9 cellular contexts compared by ENCODE assay signal in genomic region chr4:109801895-109802319, GRCh38. TPM values are rescaled to one million over a fixed set of nuclear protein-coding genes. Genes with fewer than 3 reads are reported as not detected.
DNase-seq lines count a peak whose midpoint lies in the region; ATAC-seq, FAIRE-seq and TF ChIP-seq lines count a peak whose summit lies in the region.
"Had no signal": no experiment of that assay in that cellular context is flagged by ENCODE, and none has a peak within 500 bp of the region (broad histone marks: within the 10 kb centered on the region; RNA-seq: fewer than 3 reads in every experiment).

TSS of gene CFI (minus strand) at chr4:109801999. CDS start at chr4:109801971, 28 bp downstream.

- POLR2A ChIA-PET in endothelial cell of umbilical vein (lab: Charles Lee), result no interaction called here

- H3K27ac ChIP-seq in endothelial cell of umbilical vein (ENCODE audit: insufficient read depth, low read depth, low read length) (peak within 1 kb of the TSS; percentile 60), mesenchymal stem cell (ENCODE audit: low read length, poor library complexity, severe bottlenecking) (no peak within 1 kb of the TSS)
- H3K27ac ChIP-seq: PC-9 had no signal

- no peak within 1 kb of the TSS for H2BK15ac ChIP-seq in mesenchymal stem cell (ENCODE audit: low read depth, poor library complexity, severe bottlenecking)

- no peak within 1 kb of the TSS for H3K4ac ChIP-seq in mesenchymal stem cell (ENCODE audit: low read depth in 1 of 2, low read length in 2 of 2)

- FAIRE-seq in endothelial cell of umbilical vein (lab: Jason Lieb, UNC), result peak; percentile 68

- H2AFZ ChIP-seq in endothelial cell of umbilical vein (ENCODE audit: low read depth, low read length) (peak within 1 kb of the TSS; percentile 48), mesenchymal stem cell (ENCODE audit: low read depth, low read length) (no peak within 1 kb of the TSS)
- H2AFZ ChIP-seq: PC-9 had no signal

- no peaks in the 10 kb centered on the region for H3K36me3 ChIP-seq in endothelial cell of umbilical vein (ENCODE audit: control insufficient read depth in 2 of 2, extremely low read depth in 1 of 2, insufficient read depth in 2 of 2, low read length in 2 of 2)
- no peaks in the 10 kb centered on the region for H3K36me3 ChIP-seq in mesenchymal stem cell (ENCODE audit: control insufficient read depth in 1 of 2, insufficient read depth in 2 of 2, low read depth in 1 of 2, low read length in 2 of 2)

- no peaks in the 10 kb centered on the region for H3K79me2 ChIP-seq in endothelial cell of umbilical vein (ENCODE audit: control insufficient read depth, insufficient read depth, low read length)

- no TSS peak for BruUV-seq in endothelial cell of umbilical vein (replicated peaks; lab: Mats Ljungman, UMichigan)

- no peak within 1 kb of the TSS for H3K23ac ChIP-seq in mesenchymal stem cell (ENCODE audit: low read length in 2 of 2)

- no peak within 1 kb of the TSS for H4K8ac ChIP-seq in mesenchymal stem cell (ENCODE audit: low read length)

- H3K4me3 ChIP-seq in endothelial cell of umbilical vein (replicated peaks in 1 of 3; ENCODE audit: insufficient read depth in 1 of 3, low read depth in 1 of 3, low read length in 3 of 3) (peak within 1 kb of the TSS; percentile 28 to 71 (median 37)), mesenchymal stem cell (ENCODE audit: insufficient read depth in 1 of 2, low read depth in 1 of 2, low read length in 2 of 2) (no peak within 1 kb of the TSS)
- H3K4me3 ChIP-seq: PC-9 had no signal

- H3K79me1 ChIP-seq in mesenchymal stem cell (replicated peaks; ENCODE audit: low read length, poor library complexity, severe bottlenecking), result no peaks in the 10 kb centered on the region

- H2AK5ac ChIP-seq in mesenchymal stem cell (ENCODE audit: low read length, severe bottlenecking), result no peak within 1 kb of the TSS

- no peak for TF ChIP-seq CTCF in endothelial cell of umbilical vein (IDR thresholded peaks at IDR 0.05; ENCODE audit: extremely low read depth in 1 of 2, insufficient read depth in 1 of 2, low read depth in 1 of 2, low read length in 2 of 2)

- WGBS in mesenchymal stem cell, result 50% methylated on average over 1 of the region's 2 CpGs

- H3K9me1 ChIP-seq in endothelial cell of umbilical vein (replicated peaks; ENCODE audit: control insufficient read depth, extremely low read depth, insufficient read depth, low read length), result no peaks in the 10 kb centered on the region

- H3K9me3 ChIP-seq in endothelial cell of umbilical vein (replicated peaks; ENCODE audit: control insufficient read depth, insufficient read depth, low read length) (no peaks in the 10 kb centered on the region), mesenchymal stem cell (ENCODE audit: control insufficient read depth, low read length) (peaks cover 4% of the 10 kb centered on the region)

- DNase-seq in NCI-H748 (lab: John Stamatoyannopoulos, UW; ENCODE audit: unreplicated experiment) (peak; percentile 2), NCI-H748 treated with DMSO at 0.1 percent for 48 hours (lab: John Stamatoyannopoulos, UW) (no peak), endothelial cell of umbilical vein (ENCODE audit: low read depth, low spot score) (peak; percentile 76), mesenchymal stem cell (peak; percentile 57)

- TF ChIP-seq POLR2A in endothelial cell of umbilical vein (IDR thresholded peaks at IDR 0.05; ENCODE audit: low read depth, low read length), result no peak

- ATAC-seq in HG03457 (IDR thresholded peaks at IDR 0.05; ENCODE audit: unreplicated experiment), result no peak
- no peak for ATAC-seq in HG02678 (IDR thresholded peaks at IDR 0.05; ENCODE audit: unreplicated experiment)
- ATAC-seq in GM18909 (IDR thresholded peaks at IDR 0.05; ENCODE audit: poor library complexity, unreplicated experiment), result no peak
- ATAC-seq in GM21390 (IDR thresholded peaks at IDR 0.05; ENCODE audit: unreplicated experiment), result no peak

- no peak within 1 kb of the TSS for H3K18ac ChIP-seq in mesenchymal stem cell (ENCODE audit: low read depth in 1 of 2, low read length in 2 of 2)

- intact Hi-C loops in endothelial cell of umbilical vein (cut with micrococcal nuclease), result loop anchor here (2.0 to 5.0 kb wide), 2 partner anchors 71 to 240 kb away; partner anchors contain the start of genes MCUB and PLA2G12A

- dilution Hi-C loops in endothelial cell of umbilical vein (cut with MboI; ENCODE audit: extremely low pct_ligation_motif_present, low sequenced_read_pairs), result no loop called here

- no peak within 1 kb of the TSS for H2BK5ac ChIP-seq in mesenchymal stem cell (ENCODE audit: low read depth, low read length, poor library complexity, severe bottlenecking)

- H3K4me1 ChIP-seq in endothelial cell of umbilical vein (ENCODE audit: control insufficient read depth, extremely low read depth, insufficient read depth, low read length), result peaks cover 12% of the 10 kb centered on the region
- H3K4me1 ChIP-seq in mesenchymal stem cell (ENCODE audit: control insufficient read depth, insufficient read depth, low read depth, low read length), result no peaks in the 10 kb centered on the region

- H4K91ac ChIP-seq in mesenchymal stem cell (ENCODE audit: low read length), result no peak within 1 kb of the TSS

- peak within 1 kb of the TSS; percentile 86 for H3K4me2 ChIP-seq in endothelial cell of umbilical vein (ENCODE audit: insufficient read depth, low read length)
- no peak within 1 kb of the TSS for H3K4me2 ChIP-seq in mesenchymal stem cell (ENCODE audit: low read length, poor library complexity, severe bottlenecking)
- H3K4me2 ChIP-seq: PC-9 had no signal

- H2BK12ac ChIP-seq in mesenchymal stem cell (ENCODE audit: low read length in 2 of 2), result no peak within 1 kb of the TSS

- no peaks in the 10 kb centered on the region for H4K20me1 ChIP-seq in endothelial cell of umbilical vein (replicated peaks; ENCODE audit: control insufficient read depth, extremely low read depth, insufficient read depth, low read length)

- no peaks in the 10 kb centered on the region for H3K27me3 ChIP-seq in endothelial cell of umbilical vein (ENCODE audit: control insufficient read depth in 2 of 2, insufficient read depth in 2 of 2, low read length in 2 of 2)
- no peaks in the 10 kb centered on the region for H3K27me3 ChIP-seq in mesenchymal stem cell (ENCODE audit: control insufficient read depth in 1 of 2, insufficient read depth in 1 of 2, low read length in 2 of 2)

- no peak within 1 kb of the TSS for H3K14ac ChIP-seq in mesenchymal stem cell (ENCODE audit: low read length in 2 of 2)

- peak within 1 kb of the TSS; percentile 43 for H3K9ac ChIP-seq in endothelial cell of umbilical vein (replicated peaks; ENCODE audit: extremely low read depth, insufficient read depth, low read length)
- H3K9ac ChIP-seq in mesenchymal stem cell (ENCODE audit: low read length), result peak within 1 kb of the TSS; percentile 66

- no peak within 1 kb of the TSS for H2BK120ac ChIP-seq in mesenchymal stem cell (ENCODE audit: low read depth, low read length)

- CTCF ChIA-PET in endothelial cell of umbilical vein (lab: Charles Lee), result interaction anchor here (0.8 to 1.9 kb wide), 11 partner anchors 13 to 382 kb away, joined by 3 to 14 read pairs (median 5); partner anchors contain the start of genes CASP6, GAR1 and SEC24B

TF ChIP-seq in endothelial cell of umbilical vein, 7 proteins besides CTCF, POLR2A, EP300 and RAD21:
- TF ChIP-seq MYC (IDR thresholded peaks at IDR 0.05; ENCODE audit: low read depth, low read length), result no peak
- no peak for TF ChIP-seq EZH2 (IDR thresholded peaks at IDR 0.05; ENCODE audit: borderline replicate concordance, low read depth, low read length, severe bottlenecking)
- TF ChIP-seq JUN (IDR thresholded peaks at IDR 0.05; ENCODE audit: borderline replicate concordance, insufficient read depth, insufficient read length, low read depth), result no peak
- TF ChIP-seq MAX (IDR thresholded peaks at IDR 0.05; ENCODE audit: insufficient read depth, insufficient read length), result no peak
- TF ChIP-seq GATA2 (IDR thresholded peaks at IDR 0.05; ENCODE audit: insufficient read depth, insufficient read length, low read depth, low read length), result no peak
- no peak for TF ChIP-seq POLR2AphosphoS5 (IDR thresholded peaks at IDR 0.05; ENCODE audit: insufficient read depth, low read depth, low read length)
- no peak for TF ChIP-seq FOS (IDR thresholded peaks at IDR 0.05; ENCODE audit: borderline replicate concordance, insufficient read depth, low read length)
TF ChIP-seq in endothelial cell of umbilical vein: peak in this region for 0.

RNA-seq across cellular contexts. Expression of gene CFI, which starts in this region (rescaled TPM):
- 17.9 and 21.4 TPM in 2 replicates for total RNA-seq in endothelial cell of umbilical vein
- 6.5 and 10.0 TPM in 2 replicates for polyA plus RNA-seq in endothelial cell of umbilical vein
- polyA plus RNA-seq in endothelial cell of umbilical vein (2011; cell fraction: cytosol; rRNA removed), result 9.2 and 10.0 TPM in 2 replicates
- 40.3 and 46.6 TPM in 2 replicates for polyA plus RNA-seq in endothelial cell of umbilical vein (2011; cell fraction: nucleus; rRNA removed)
- 1.3 and 3.8 TPM in 2 replicates for polyA plus RNA-seq in endothelial cell of umbilical vein (2012)
- 5.4 and 6.9 TPM in 2 replicates for polyA minus RNA-seq in endothelial cell of umbilical vein
- polyA minus RNA-seq in endothelial cell of umbilical vein (2011; cell fraction: cytosol; rRNA and poly(A)+ RNA removed), result not detected
- 16.6 and 26.3 TPM in 2 replicates for polyA minus RNA-seq in endothelial cell of umbilical vein (2011; cell fraction: nucleus; rRNA and poly(A)+ RNA removed)
- polyA plus RNA-seq in mesenchymal stem cell (2013, experiment 1 of 2), result 5.7 TPM
- 6.2 TPM for polyA plus RNA-seq in mesenchymal stem cell (2013, experiment 2 of 2)

Comparison
In these comparisons a context has a peak if more than half of its experiments do, and no peak if none do; other contexts are left out.
1. H3K4me3 ChIP-seq: peak in endothelial cell of umbilical vein (3 of 3); none in mesenchymal stem cell (0 of 2).